In genomic region chr2:20538308-20539132, GRCh38 we compare ENCODE assay signal across 15 cellular contexts.
DNase-seq lines count a peak whose midpoint lies in the region; TF ChIP-seq lines count a peak whose summit lies in the region.
"Had no signal": no experiment of that assay in that cellular context is flagged by ENCODE, and none has a peak within 500 bp of the region (broad histone marks: within the 10 kb centered on the region; RNA-seq: fewer than 3 reads in every experiment).

No MANE protein-coding gene starts in this region.

- intact Hi-C loops in esophagus squamous epithelium (cut with DNase I): no loop called here

- peak overlapping the region; percentile 78 for H3K27ac ChIP-seq in BLaER1
- peak overlapping the region; percentile 25 for H3K27ac ChIP-seq in HUES48 (ENCODE audit: low read depth, low read length)
- peak overlapping the region; percentile 17 for H3K27ac ChIP-seq in WERI-Rb-1
- H3K27ac ChIP-seq in esophagus squamous epithelium: no peak overlapping the region
- H3K27ac ChIP-seq: foreskin keratinocyte, ovary had no signal

- H3K36me3 ChIP-seq in BLaER1: no peaks in the 10 kb centered on the region
- H3K36me3 ChIP-seq in HUES48 (ENCODE audit: control insufficient read depth, insufficient read depth, low read length): no peaks in the 10 kb centered on the region
- H3K36me3 ChIP-seq in WERI-Rb-1: no peaks in the 10 kb centered on the region
- no peaks in the 10 kb centered on the region for H3K36me3 ChIP-seq in esophagus squamous epithelium
- H3K36me3 ChIP-seq: ovary, tibial nerve had no signal

- TF ChIP-seq CTCF in WERI-Rb-1 (IDR thresholded peaks at IDR 0.05; ENCODE audit: low read depth, low read length): no peak
- TF ChIP-seq CTCF in esophagus squamous epithelium (IDR thresholded peaks at IDR 0.05): no peak

- H3K4me2 ChIP-seq in BLaER1: peak overlapping the region; percentile 83

- H3K4me1 ChIP-seq in BLaER1 (peaks cover 96% of the 10 kb centered on the region), HUES48 (ENCODE audit: control insufficient read depth, insufficient read depth, low read length) (peaks cover 30% of the 10 kb centered on the region), esophagus squamous epithelium (peaks cover 4 to 83% (median 14%) of the 10 kb centered on the region in 3 donors)
- H3K4me1 ChIP-seq: foreskin keratinocyte had no signal

- 78 to 84% methylated on average over 1 to 4 of the region's 8 CpGs for WGBS in esophagus squamous epithelium, 2 donors

- DNase-seq in WERI-Rb-1 (peak; percentile 47), myocyte (ENCODE audit: low read depth) (peak; percentile 92), RKO (ENCODE audit: low spot score) (no peak), D341Med (ENCODE audit: low spot score) (no peak), SKM-1 treated with dmso at 0.1 percent for 144 hours (lab: John Stamatoyannopoulos, UW; ENCODE audit: unreplicated experiment) (no peak), esophagus squamous epithelium (lab: John Stamatoyannopoulos, UW) (no peak)
- DNase-seq: activated B cell treated with CpG ODN at 0.5 μM for 24 hours, foreskin keratinocyte, NCI-H1105, ovary, SW 1271 had no signal

- H3K27me3 ChIP-seq in BLaER1 (no peaks in the 10 kb centered on the region; the same call in 1 of the 2 replicates), HUES48 (ENCODE audit: control insufficient read depth, insufficient read depth, low read length) (no peaks in the 10 kb centered on the region; the same call in 1 of the 2 replicates), WERI-Rb-1 (ENCODE audit: insufficient read depth, low read depth, severe bottlenecking) (no peaks in the 10 kb centered on the region), esophagus squamous epithelium (no peaks in the 10 kb centered on the region)
- H3K27me3 ChIP-seq: foreskin keratinocyte, ovary, tibial nerve had no signal

- H3K9me3 ChIP-seq in BLaER1 (no peaks in the 10 kb centered on the region), HUES48 (ENCODE audit: control insufficient read depth, insufficient read depth, low read length) (no peaks in the 10 kb centered on the region), WERI-Rb-1 (ENCODE audit: severe bottlenecking) (no peaks in the 10 kb centered on the region), esophagus squamous epithelium (no peaks in the 10 kb centered on the region)
- H3K9me3 ChIP-seq: ovary, tibial nerve had no signal

- peak overlapping the region; percentile 33; the same call in 1 of the 2 replicates for H3K9ac ChIP-seq in BLaER1
- no peak overlapping the region for H3K9ac ChIP-seq in HUES48 (ENCODE audit: low read depth, low read length)

- H4K20me1 ChIP-seq in BLaER1: no peaks in the 10 kb centered on the region

- no peak for TF ChIP-seq POLR2A in esophagus squamous epithelium (IDR thresholded peaks at IDR 0.05)

- H3K4me3 ChIP-seq in BLaER1 (0 out of 2 replicates have a peak overlapping the region, but pooled peaks have one; percentile 5), HUES48 (ENCODE audit: low read depth, low read length) (no peak overlapping the region), WERI-Rb-1 (ENCODE audit: low read depth, low read length) (no peak overlapping the region), esophagus squamous epithelium (no peak overlapping the region)
- H3K4me3 ChIP-seq: GM12878, ovary, tibial nerve had no signal

Comparison
In these comparisons a context has a peak if more than half of its experiments do, and no peak if none do; other contexts are left out.
1. H3K27ac ChIP-seq: peak in BLaER1 (single experiment), HUES48 (single experiment) and WERI-Rb-1 (single experiment); none in esophagus squamous epithelium (0 of 4).
2. DNase-seq: peak in WERI-Rb-1 (single experiment) and myocyte (single experiment); none in RKO (single experiment), D341Med (single experiment), SKM-1 treated with dmso at 0.1 percent for 144 hours (single experiment) and esophagus squamous epithelium (single experiment).